Comparison of ENCODE assay signal across 8 cellular contexts in genomic region chr14:106153362-106153955, GRCh38.
DNase-seq lines count a peak whose midpoint lies in the region; ATAC-seq and TF ChIP-seq lines count a peak whose summit lies in the region.
"Not testable (repeated sequence)": the region's sequence is repeated elsewhere in the genome, so short reads cannot be mapped to it uniquely, and the experiment has no call there.

No MANE protein-coding gene starts in this region.

- POLR2A ChIA-PET in HEK293 (lab: Yijun Ruan, JAX); WTC11 (lab: Charles Lee): not testable (repeated sequence)

- CTCF ChIA-PET in HEK293 (lab: Yijun Ruan, JAX): interaction anchor here (0.6 to 1.1 kb wide), 9 partner anchors 20 to 598 kb away, joined by 3 to 4 read pairs (median 3); no protein-coding TSS in a partner anchor
- CTCF ChIA-PET in WTC11 (lab: Charles Lee): not testable (repeated sequence)

- H3K27me3 Mint-ChIP-seq in WTC11 (ENCODE audit: low read depth); natural killer cell treated with Interleukin-12 subunit alpha and Interleukin-12 subunit beta and Interleukin-15 and Interleukin-18, amount 100 ng/mL, for 72 hours: not testable (repeated sequence)

- not testable (repeated sequence) for H3K27ac ChIP-seq in HEK293 (ENCODE audit: extremely low read depth, low read depth, low read length); foreskin keratinocyte

- TF ChIP-seq CTCF in HEK293 (tag by site-specific recombination; IDR thresholded peaks at IDR 0.05): not testable (repeated sequence)
- TF ChIP-seq CTCF in WTC11 (IDR thresholded peaks at IDR 0.05) (peak; percentile 74), foreskin keratinocyte (conservative IDR thresholded peaks at IDR 0.05) (peak; percentile 67)

- not testable (repeated sequence) for H3K27me3 ChIP-seq in foreskin keratinocyte

- peaks cover 62% of the 10 kb centered on the region for H3K36me3 Mint-ChIP-seq in WTC11
- not testable (repeated sequence) for H3K36me3 Mint-ChIP-seq in activated naive CD4-positive, alpha-beta T cell treated with anti-CD3 and anti-CD28 coated beads, Interleukin-2, amount 50 U/mL, for 72 hours; natural killer cell treated with Interleukin-12 subunit alpha and Interleukin-12 subunit beta and Interleukin-15 and Interleukin-18, amount 100 ng/mL, for 72 hours

- not testable (repeated sequence) for H3K4me3 ChIP-seq in HEK293 (ENCODE audit: low read depth, low read length)

- DNase-seq in Ammon's horn (ENCODE audit: low spot score): peak; percentile 33
- peak; percentile 42 for DNase-seq in NCI-H510A treated with DMSO at 0.1 percent for 48 hours (lab: John Stamatoyannopoulos, UW)
- peak; percentile 67 for DNase-seq in WTC11 (ENCODE audit: low spot score)
- peak; percentile 82 to 97 for DNase-seq in activated naive CD4-positive, alpha-beta T cell treated with anti-CD3 and anti-CD28 coated beads, Interleukin-2, amount 50 U/mL, for 72 hours (ENCODE audit: low spot score in 2 of 2)
- DNase-seq in foreskin keratinocyte: not testable (repeated sequence)
- DNase-seq in natural killer cell treated with Interleukin-12 subunit alpha and Interleukin-12 subunit beta and Interleukin-15 and Interleukin-18, amount 100 ng/mL, for 72 hours (ENCODE audit: low spot score): peak; percentile 84
- DNase-seq in stimulated activated CD8-positive, alpha-beta memory T cell treated with anti-CD3 and anti-CD28 coated beads, Interleukin-15, amount 100 ng/mL, for 4 hours (ENCODE audit: low read depth in 2 of 2): peak; percentile 47 to 54

- H3K4me1 Mint-ChIP-seq in WTC11; natural killer cell treated with Interleukin-12 subunit alpha and Interleukin-12 subunit beta and Interleukin-15 and Interleukin-18, amount 100 ng/mL, for 72 hours (ENCODE audit: low read depth in 2 of 2): not testable (repeated sequence)

- not testable (repeated sequence) for H3K9me3 ChIP-seq in HEK293 (ENCODE audit: control insufficient read depth, insufficient read depth, low read depth, low read length)

- not testable (repeated sequence) for H3K27ac Mint-ChIP-seq in WTC11; natural killer cell treated with Interleukin-12 subunit alpha and Interleukin-12 subunit beta and Interleukin-15 and Interleukin-18, amount 100 ng/mL, for 72 hours
- H3K27ac Mint-ChIP-seq in activated naive CD4-positive, alpha-beta T cell treated with anti-CD3 and anti-CD28 coated beads, Interleukin-2, amount 50 U/mL, for 72 hours: peak overlapping the region in 1 of 2 donors; percentile 71

- H3K36me3 ChIP-seq in HEK293 (ENCODE audit: control insufficient read depth in 2 of 2, insufficient read depth in 1 of 2, low read length in 2 of 2): not testable (repeated sequence)

- peaks cover 77% of the 10 kb centered on the region for H3K9me3 Mint-ChIP-seq in WTC11
- H3K9me3 Mint-ChIP-seq in activated naive CD4-positive, alpha-beta T cell treated with anti-CD3 and anti-CD28 coated beads, Interleukin-2, amount 50 U/mL, for 72 hours; natural killer cell treated with Interleukin-12 subunit alpha and Interleukin-12 subunit beta and Interleukin-15 and Interleukin-18, amount 100 ng/mL, for 72 hours: not testable (repeated sequence)

- H3K4me1 ChIP-seq in HEK293 (ENCODE audit: control insufficient read depth, insufficient read depth, low read length); foreskin keratinocyte: not testable (repeated sequence)

- not testable (repeated sequence) for H3K4me3 Mint-ChIP-seq in WTC11; natural killer cell treated with Interleukin-12 subunit alpha and Interleukin-12 subunit beta and Interleukin-15 and Interleukin-18, amount 100 ng/mL, for 72 hours

- not testable (repeated sequence) for ATAC-seq in WTC11; activated naive CD4-positive, alpha-beta T cell treated with anti-CD3 and anti-CD28 coated beads, Interleukin-2, amount 50 U/mL, for 72 hours; foreskin keratinocyte; natural killer cell treated with Interleukin-12 subunit alpha and Interleukin-12 subunit beta and Interleukin-15 and Interleukin-18, amount 100 ng/mL, for 72 hours

TF ChIP-seq in HEK293, 187 proteins besides CTCF, POLR2A, EP300 and RAD21:
- TF ChIP-seq ZNF654 (tag by site-specific recombination; IDR thresholded peaks at IDR 0.05; ENCODE audit: low read depth): peak; percentile 13; the same call in 1 of the 2 replicates
